ENCODE assay signal across 1 cellular context in the genomic region with DNA sequence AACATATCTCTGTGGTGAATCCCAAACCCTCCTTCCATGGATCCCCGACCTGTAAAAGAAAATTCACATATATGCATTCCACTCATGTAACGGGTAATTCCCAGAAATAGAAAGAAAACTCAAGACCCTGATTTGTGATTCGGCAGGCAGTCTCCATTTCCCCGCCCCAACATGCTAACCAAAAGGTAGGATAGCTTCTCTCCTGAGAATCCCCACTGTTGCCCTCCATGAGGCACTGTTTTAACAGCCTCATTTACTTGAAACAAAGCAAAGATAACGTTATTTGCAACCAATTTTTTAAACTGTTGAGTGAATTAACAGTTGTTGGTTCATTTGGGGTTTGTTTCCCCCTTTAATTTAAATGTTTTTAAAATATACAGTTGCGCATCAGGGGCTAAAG.
TF ChIP-seq lines count a peak whose summit lies in the region.

No MANE protein-coding gene starts in this region.

TF ChIP-seq in endothelial cell of umbilical vein, 7 proteins besides CTCF, POLR2A, EP300 and RAD21:
- TF ChIP-seq, protein P1, sequence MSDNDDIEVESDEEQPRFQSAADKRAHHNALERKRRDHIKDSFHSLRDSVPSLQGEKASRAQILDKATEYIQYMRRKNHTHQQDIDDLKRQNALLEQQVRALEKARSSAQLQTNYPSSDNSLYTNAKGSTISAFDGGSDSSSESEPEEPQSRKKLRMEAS (IDR thresholded peaks at IDR 0.05; ENCODE audit: insufficient read depth, insufficient read length), result no peak
- no peak for TF ChIP-seq POLR2AphosphoS5 (IDR thresholded peaks at IDR 0.05; ENCODE audit: insufficient read depth, low read depth, low read length)
- no peak for TF ChIP-seq EZH2 (IDR thresholded peaks at IDR 0.05; ENCODE audit: borderline replicate concordance, low read depth, low read length, severe bottlenecking)
- no peak for TF ChIP-seq MYC (IDR thresholded peaks at IDR 0.05; ENCODE audit: low read depth, low read length)
- no peak for TF ChIP-seq GATA2 (IDR thresholded peaks at IDR 0.05; ENCODE audit: insufficient read depth, insufficient read length, low read depth, low read length)
- TF ChIP-seq FOS (IDR thresholded peaks at IDR 0.05; ENCODE audit: borderline replicate concordance, insufficient read depth, low read length), result no peak
- no peak for TF ChIP-seq JUN (IDR thresholded peaks at IDR 0.05; ENCODE audit: borderline replicate concordance, insufficient read depth, insufficient read length, low read depth)
